Comparison of ENCODE assay signal across 1 cellular context in genomic region chr4:22237155-22237751, GRCh38.
TF ChIP-seq lines count a peak whose summit lies in the region.

No MANE protein-coding gene starts in this region.

TF ChIP-seq in WTC11, 78 proteins besides CTCF, POLR2A, EP300 and RAD21 (continued from another document):
- no peak for TF ChIP-seq ZNF532 (CRISPR knock-in tag; IDR thresholded peaks at IDR 0.05; ENCODE audit: borderline replicate concordance)
- TF ChIP-seq ELF4 (CRISPR knock-in tag; IDR thresholded peaks at IDR 0.05; ENCODE audit: low read depth): no peak
- no peak for TF ChIP-seq CREM (CRISPR knock-in tag; IDR thresholded peaks at IDR 0.05)
- no peak for TF ChIP-seq NR1H2 (CRISPR knock-in tag; IDR thresholded peaks at IDR 0.05)
- no peak for TF ChIP-seq OVOL2 (CRISPR knock-in tag; IDR thresholded peaks at IDR 0.05; ENCODE audit: borderline replicate concordance)
- TF ChIP-seq, protein P1, sequence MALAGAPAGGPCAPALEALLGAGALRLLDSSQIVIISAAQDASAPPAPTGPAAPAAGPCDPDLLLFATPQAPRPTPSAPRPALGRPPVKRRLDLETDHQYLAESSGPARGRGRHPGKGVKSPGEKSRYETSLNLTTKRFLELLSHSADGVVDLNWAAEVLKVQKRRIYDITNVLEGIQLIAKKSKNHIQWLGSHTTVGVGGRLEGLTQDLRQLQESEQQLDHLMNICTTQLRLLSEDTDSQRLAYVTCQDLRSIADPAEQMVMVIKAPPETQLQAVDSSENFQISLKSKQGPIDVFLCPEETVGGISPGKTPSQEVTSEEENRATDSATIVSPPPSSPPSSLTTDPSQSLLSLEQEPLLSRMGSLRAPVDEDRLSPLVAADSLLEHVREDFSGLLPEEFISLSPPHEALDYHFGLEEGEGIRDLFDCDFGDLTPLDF (CRISPR knock-in tag; IDR thresholded peaks at IDR 0.05): no peak
